ENCODE assay signal across 19 cellular contexts in genomic region chr19:18666784-18667183, GRCh38. TPM values are rescaled to one million over a fixed set of nuclear protein-coding genes. Genes with fewer than 3 reads are reported as not detected.
"Had no signal": no experiment of that assay in that cellular context is flagged by ENCODE, and none has a peak within 500 bp of the region (broad histone marks: within the 10 kb centered on the region; RNA-seq: fewer than 3 reads in every experiment).

No MANE protein-coding gene starts in this region.

- H3K4me3 ChIP-seq: right lobe of liver, uterus had no signal

- H3K27me3 ChIP-seq: brain microvascular endothelial cell, right lobe of liver, uterus had no signal

- ATAC-seq: activated CD8-positive, alpha-beta T cell treated with anti-CD3 and anti-CD28 coated beads for 36 hours; right lobe of liver; stimulated activated effector memory CD8-positive, alpha-beta T cell treated with anti-CD3 and anti-CD28 coated beads, Interleukin-12 subunit alpha, Interleukin-12 subunit beta, amount 100 ng/mL, for 72 hours had no signal

- H3K27ac ChIP-seq: brain microvascular endothelial cell, parathyroid adenoma, right lobe of liver, uterus, WERI-Rb-1 had no signal

- H3K4me1 ChIP-seq: parathyroid adenoma, right lobe of liver had no signal

- DNase-seq: activated CD4-positive, alpha-beta T cell treated with anti-CD3 and anti-CD28 coated beads, Interleukin-2, amount 10 ng/mL, durations not matched to agents 7 days and 5 days; activated CD4-positive, CD25-positive, alpha-beta regulatory T cell treated with anti-CD3 and anti-CD28 coated beads, Interleukin-2, amount 50 U/mL, for 72 hours; activated CD8-positive, alpha-beta T cell treated with anti-CD3 and anti-CD28 coated beads for 36 hours; activated gamma-delta T cell treated with Interleukin-2 at 50 U/mL for 16 hours; activated T-cell treated with anti-CD3 and anti-CD28 coated beads, Interleukin-2, amount 50 U/mL, for 1 hour; aorta; brain microvascular endothelial cell; caudate nucleus; effector memory CD4-positive, alpha-beta T cell; left cardiac atrium; right lobe of liver; small intestine; stimulated activated CD4-positive, alpha-beta T cell treated with anti-CD3 and anti-CD28 coated beads, Interleukin-2, amount 100 ng/mL, for 24 hours; T-helper 1 cell; uterus; WERI-Rb-1 had no signal

- H3K36me3 ChIP-seq: uterus had no signal

- H3K9me3 ChIP-seq: right lobe of liver, uterus had no signal

- H2AFZ ChIP-seq: parathyroid adenoma had no signal

RNA-seq across cellular contexts. Expression of gene TMEM59L, which starts 54.1 kb away (rescaled TPM):
- total RNA-seq: activated CD8-positive, alpha-beta T cell treated with anti-CD3 and anti-CD28 coated beads for 36 hours; dermis microvascular lymphatic vessel endothelial cell had no signal
